In genomic region chr4:160485071-160485687, GRCh38 we compare ENCODE assay signal across 37 cellular contexts.
"Had no signal": no experiment of that assay in that cellular context is flagged by ENCODE, and none has a peak within 500 bp of the region (broad histone marks: within the 10 kb centered on the region; RNA-seq: fewer than 3 reads in every experiment).

No MANE protein-coding gene starts in this region.

- H3K27me3 Mint-ChIP-seq: activated naive CD4-positive, alpha-beta T cell treated with anti-CD3 and anti-CD28 coated beads, Interleukin-2, amount 10 ng/mL, durations not matched to agents 7 days and 5 days; activated naive CD4-positive, alpha-beta T cell treated with anti-CD3 and anti-CD28 coated beads, Interleukin-2, amount 50 U/mL, for 24 hours; activated naive CD8-positive, alpha-beta T cell; activated naive CD8-positive, alpha-beta T cell treated with anti-CD3 and anti-CD28 coated beads for 36 hours; activated naive CD8-positive, alpha-beta T cell treated with anti-CD3 and anti-CD28 coated beads, Interleukin-2, amount 10 ng/mL, durations not matched to agents 7 days and 5 days; activated naive CD8-positive, alpha-beta T cell treated with anti-CD3 and anti-CD28 coated beads, Interleukin-2, amount 50 U/mL, for 24 hours; activated T-cell treated with anti-CD3 and anti-CD28 coated beads, Interleukin-2, amount 50 U/mL, for 24 hours; activated T-helper 17 cell treated with anti-CD3 and anti-CD28 coated beads, Interleukin-2, amount 50 U/mL, for 72 hours; brain; central memory CD8-positive, alpha-beta T cell had no signal

- H3K4me1 Mint-ChIP-seq: activated naive CD4-positive, alpha-beta T cell treated with anti-CD3 and anti-CD28 coated beads, Interleukin-2, amount 10 ng/mL, durations not matched to agents 7 days and 5 days; activated naive CD4-positive, alpha-beta T cell treated with anti-CD3 and anti-CD28 coated beads, Interleukin-2, amount 50 U/mL, for 24 hours; activated naive CD8-positive, alpha-beta T cell treated with anti-CD3 and anti-CD28 coated beads for 36 hours; activated naive CD8-positive, alpha-beta T cell treated with anti-CD3 and anti-CD28 coated beads, Interleukin-2, amount 10 ng/mL, durations not matched to agents 7 days and 5 days; activated naive CD8-positive, alpha-beta T cell treated with anti-CD3 and anti-CD28 coated beads, Interleukin-2, amount 50 U/mL, for 24 hours; activated T-helper 17 cell treated with anti-CD3 and anti-CD28 coated beads, Interleukin-2, amount 50 U/mL, for 72 hours; brain; central memory CD8-positive, alpha-beta T cell had no signal

- H3K4me1 ChIP-seq: adrenal gland, ascending aorta, body of pancreas, breast epithelium had no signal

- DNase-seq: activated effector memory CD4-positive, alpha-beta T cell treated with anti-CD3 and anti-CD28 coated beads, Interleukin-2, amount 50 U/mL, for 16 hours; activated effector memory CD4-positive, alpha-beta T cell treated with Interleukin-2 at 50 U/mL for 16 hours; activated gamma-delta T cell; activated gamma-delta T cell treated with Interleukin-2 at 50 U/mL for 16 hours; activated naive CD4-positive, alpha-beta T cell; activated naive CD4-positive, alpha-beta T cell treated with anti-CD3 and anti-CD28 coated beads for 36 hours; activated naive CD4-positive, alpha-beta T cell treated with anti-CD3 and anti-CD28 coated beads, Interleukin-2, amount 10 ng/mL, durations not matched to agents 7 days and 5 days; activated naive CD4-positive, alpha-beta T cell treated with Interleukin-2 at 50 U/mL for 16 hours; activated naive CD8-positive, alpha-beta T cell treated with anti-CD3 and anti-CD28 coated beads for 36 hours; activated naive CD8-positive, alpha-beta T cell treated with anti-CD3 and anti-CD28 coated beads, Interleukin-2, amount 10 ng/mL, durations not matched to agents 7 days and 5 days; activated naive CD8-positive, alpha-beta T cell treated with anti-CD3 and anti-CD28 coated beads, Interleukin-2, amount 50 U/mL, for 24 hours; activated T-cell treated with anti-CD3 and anti-CD28 coated beads, Interleukin-2, amount 50 U/mL, for 1 hour; activated T-cell treated with anti-CD3 and anti-CD28 coated beads, Interleukin-2, amount 50 U/mL, for 24 hours; activated T-cell treated with anti-CD3 and anti-CD28 coated beads, Interleukin-2, amount 50 U/mL, for 4 hours; activated T-cell treated with anti-CD3 and anti-CD28 coated beads, Interleukin-2, amount 50 U/mL, for 48 hours; activated T-cell treated with anti-CD3 and anti-CD28 coated beads, Interleukin-2, amount 50 U/mL, for 72 hours; adrenal gland; amniotic stem cell; amygdala; anterior cingulate cortex; aorta; body of pancreas; brain microvascular endothelial cell; caudate nucleus; central memory CD4-positive, alpha-beta T cell; cerebellar nuclear complex had no signal

- H3K27ac ChIP-seq: adrenal gland, ascending aorta, body of pancreas, brain microvascular endothelial cell, breast epithelium, cardiac muscle cell had no signal

- H3K9me3 ChIP-seq: adrenal gland, ascending aorta, body of pancreas had no signal

- H3K4me3 ChIP-seq: adrenal gland, ascending aorta, body of pancreas, breast epithelium, cardiac muscle cell had no signal

- H3K36me3 ChIP-seq: adrenal gland, ascending aorta, brain microvascular endothelial cell, breast epithelium, cardiac muscle cell had no signal

- H3K27me3 ChIP-seq: adrenal gland, ascending aorta, body of pancreas, brain microvascular endothelial cell, breast epithelium, cardiac muscle cell had no signal

- H3K4me3 Mint-ChIP-seq: activated naive CD4-positive, alpha-beta T cell treated with anti-CD3 and anti-CD28 coated beads for 36 hours; activated naive CD4-positive, alpha-beta T cell treated with anti-CD3 and anti-CD28 coated beads, Interleukin-2, amount 10 ng/mL, durations not matched to agents 7 days and 5 days; activated naive CD4-positive, alpha-beta T cell treated with anti-CD3 and anti-CD28 coated beads, Interleukin-2, amount 50 U/mL, for 24 hours; activated naive CD8-positive, alpha-beta T cell; activated naive CD8-positive, alpha-beta T cell treated with anti-CD3 and anti-CD28 coated beads for 36 hours; activated naive CD8-positive, alpha-beta T cell treated with anti-CD3 and anti-CD28 coated beads, Interleukin-2, amount 10 ng/mL, durations not matched to agents 7 days and 5 days; activated naive CD8-positive, alpha-beta T cell treated with anti-CD3 and anti-CD28 coated beads, Interleukin-2, amount 50 U/mL, for 24 hours; activated T-cell treated with anti-CD3 and anti-CD28 coated beads, Interleukin-2, amount 50 U/mL, for 24 hours; activated T-cell treated with anti-CD3 and anti-CD28 coated beads, Interleukin-2, amount 50 U/mL, for 4 hours; activated T-cell treated with anti-CD3 and anti-CD28 coated beads, Interleukin-2, amount 50 U/mL, for 72 hours; activated T-helper 1 cell treated with anti-CD3 and anti-CD28 coated beads, Interleukin-12 subunit alpha, Interleukin-12 subunit beta, Interleukin-2, Interleukin-4 antibody, amounts not matched to agents 30 ng/mL and 10 ng/mL and 1 ng/mL, durations not matched to agents 14 hours and 24 hours and 36 hours; activated T-helper 17 cell treated with anti-CD3 and anti-CD28 coated beads, Interleukin-2, amount 50 U/mL, for 72 hours; brain; central memory CD8-positive, alpha-beta T cell had no signal

- H3K27ac Mint-ChIP-seq: activated naive CD4-positive, alpha-beta T cell treated with anti-CD3 and anti-CD28 coated beads for 36 hours; activated naive CD4-positive, alpha-beta T cell treated with anti-CD3 and anti-CD28 coated beads, Interleukin-2, amount 10 ng/mL, durations not matched to agents 7 days and 5 days; activated naive CD4-positive, alpha-beta T cell treated with anti-CD3 and anti-CD28 coated beads, Interleukin-2, amount 50 U/mL, for 24 hours; activated naive CD4-positive, alpha-beta T cell treated with anti-CD3 and anti-CD28 coated beads, Interleukin-2, amount 50 U/mL, for 72 hours; activated naive CD8-positive, alpha-beta T cell; activated naive CD8-positive, alpha-beta T cell treated with anti-CD3 and anti-CD28 coated beads for 36 hours; activated naive CD8-positive, alpha-beta T cell treated with anti-CD3 and anti-CD28 coated beads, Interleukin-2, amount 10 ng/mL, durations not matched to agents 7 days and 5 days; activated naive CD8-positive, alpha-beta T cell treated with anti-CD3 and anti-CD28 coated beads, Interleukin-2, amount 50 U/mL, for 24 hours; activated T-cell treated with anti-CD3 and anti-CD28 coated beads, Interleukin-2, amount 50 U/mL, for 24 hours; activated T-cell treated with anti-CD3 and anti-CD28 coated beads, Interleukin-2, amount 50 U/mL, for 72 hours; activated T-helper 1 cell treated with anti-CD3 and anti-CD28 coated beads, Interleukin-12 subunit alpha, Interleukin-12 subunit beta, Interleukin-2, Interleukin-4 antibody, amounts not matched to agents 30 ng/mL and 10 ng/mL and 1 ng/mL, durations not matched to agents 14 hours and 24 hours and 36 hours; activated T-helper 17 cell treated with anti-CD3 and anti-CD28 coated beads, Interleukin-2, amount 50 U/mL, for 72 hours; activated T-helper 2 cell treated with anti-CD3 and anti-CD28 coated beads, Interferon-gamma antibody, Interleukin-2, Interleukin-4, amounts not matched to agents 10 μg/mL and 5 μg/mL and 100 μg/mL, durations not matched to agents 14 hours and 24 hours and 36 hours; brain had no signal

- H3K36me3 Mint-ChIP-seq: activated naive CD4-positive, alpha-beta T cell treated with anti-CD3 and anti-CD28 coated beads, Interleukin-2, amount 10 ng/mL, durations not matched to agents 7 days and 5 days; activated naive CD4-positive, alpha-beta T cell treated with anti-CD3 and anti-CD28 coated beads, Interleukin-2, amount 50 U/mL, for 24 hours; activated naive CD8-positive, alpha-beta T cell; activated naive CD8-positive, alpha-beta T cell treated with anti-CD3 and anti-CD28 coated beads for 36 hours; activated naive CD8-positive, alpha-beta T cell treated with anti-CD3 and anti-CD28 coated beads, Interleukin-2, amount 10 ng/mL, durations not matched to agents 7 days and 5 days; brain had no signal
